ENCODE assay signal across 31 cellular contexts in the genomic region with DNA sequence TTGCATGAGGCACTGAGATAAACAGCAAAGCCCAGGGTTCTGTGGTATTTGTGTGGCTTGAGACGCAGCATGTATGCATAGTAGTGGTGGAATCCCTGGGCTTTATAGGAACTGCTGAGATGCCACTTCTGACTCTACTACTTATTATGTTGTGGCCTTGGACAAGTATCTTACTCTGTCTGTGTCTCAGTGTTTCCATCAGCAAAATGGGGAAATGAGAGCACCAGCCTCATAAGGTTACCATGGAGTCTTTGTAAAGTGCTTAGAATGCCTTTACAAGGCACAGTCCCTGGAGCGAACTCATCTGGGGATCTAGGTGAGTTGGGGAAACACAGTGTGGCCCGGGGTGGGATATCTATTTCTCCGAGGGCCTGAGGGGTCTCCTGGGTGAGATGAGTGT.
"Had no signal": no experiment of that assay in that cellular context is flagged by ENCODE, and none has a peak within 500 bp of the region (broad histone marks: within the 10 kb centered on the region; RNA-seq: fewer than 3 reads in every experiment).

No MANE protein-coding gene starts in this region.

- ATAC-seq: activated CD4-positive, CD25-positive, alpha-beta regulatory T cell treated with anti-CD3 and anti-CD28 coated beads, Interleukin-2, amount 50 U/mL, for 24 hours; activated CD8-positive, alpha-beta T cell treated with anti-CD3 and anti-CD28 coated beads for 36 hours; activated naive CD8-positive, alpha-beta T cell treated with anti-CD3 and anti-CD28 coated beads, Interleukin-2, amount 50 U/mL, for 24 hours; activated T-cell treated with anti-CD3 and anti-CD28 coated beads, Interleukin-2, amount 50 U/mL, for 4 hours; body of pancreas; gastroesophageal sphincter; heart right ventricle; T-helper 17 cell had no signal

- DNase-seq: activated B cell treated with CpG ODN at 0.5 μM for 24 hours; activated CD4-positive, alpha-beta T cell treated with anti-CD3 and anti-CD28 coated beads for 48 hours; activated CD4-positive, alpha-beta T cell treated with anti-CD3 and anti-CD28 coated beads, Interleukin-2, amount 50 U/mL, for 1 hour; activated CD4-positive, alpha-beta T cell treated with anti-CD3 and anti-CD28 coated beads, Interleukin-2, amount 50 U/mL, for 48 hours; activated CD8-positive, alpha-beta memory T cell treated with anti-CD3 and anti-CD28 coated beads for 24 hours; activated CD8-positive, alpha-beta T cell treated with anti-CD3 and anti-CD28 coated beads for 36 hours; activated effector memory CD4-positive, alpha-beta T cell treated with anti-CD3 and anti-CD28 coated beads, Interleukin-2, amount 50 U/mL, for 16 hours; activated naive CD4-positive, alpha-beta T cell treated with anti-CD3 and anti-CD28 coated beads for 36 hours; activated naive CD8-positive, alpha-beta T cell treated with anti-CD3 and anti-CD28 coated beads for 36 hours; activated naive CD8-positive, alpha-beta T cell treated with anti-CD3 and anti-CD28 coated beads, Interleukin-2, amount 50 U/mL, for 24 hours; activated T-cell treated with anti-CD3 and anti-CD28 coated beads, Interleukin-2, amount 50 U/mL, for 4 hours; adrenal gland; amygdala; aorta; body of pancreas; central memory CD4-positive, alpha-beta T cell; cerebellar nuclear complex; colonic mucosa; effector CD8-positive, alpha-beta T cell; esophagus squamous epithelium; foreskin melanocyte; heart right ventricle; T-helper 17 cell; T1000; WERI-Rb-1 had no signal

- H3K9me3 ChIP-seq: adrenal gland, body of pancreas, colonic mucosa, esophagus squamous epithelium, gastroesophageal sphincter, heart right ventricle had no signal

- H3K36me3 ChIP-seq: adrenal gland, cardiac muscle cell, colonic mucosa, esophagus squamous epithelium, gastroesophageal sphincter, heart right ventricle, WERI-Rb-1 had no signal

- H3K4me3 ChIP-seq: adrenal gland, body of pancreas, cardiac muscle cell, colonic mucosa, esophagus squamous epithelium, gastroesophageal sphincter, heart right ventricle had no signal

- H3K27me3 ChIP-seq: adrenal gland, body of pancreas, cardiac muscle cell, colonic mucosa had no signal

- FAIRE-seq: endometrium, endothelial cell of umbilical vein had no signal

- H3K4me1 ChIP-seq: adrenal gland, body of pancreas, colonic mucosa, gastroesophageal sphincter, heart right ventricle had no signal

- H3K27ac ChIP-seq: adrenal gland, body of pancreas, cardiac muscle cell, colonic mucosa, epithelial cell of prostate, esophagus squamous epithelium, gastroesophageal sphincter, heart right ventricle, WERI-Rb-1 had no signal
